Comparison of ENCODE assay signal across 1 cellular context in the genomic region with DNA sequence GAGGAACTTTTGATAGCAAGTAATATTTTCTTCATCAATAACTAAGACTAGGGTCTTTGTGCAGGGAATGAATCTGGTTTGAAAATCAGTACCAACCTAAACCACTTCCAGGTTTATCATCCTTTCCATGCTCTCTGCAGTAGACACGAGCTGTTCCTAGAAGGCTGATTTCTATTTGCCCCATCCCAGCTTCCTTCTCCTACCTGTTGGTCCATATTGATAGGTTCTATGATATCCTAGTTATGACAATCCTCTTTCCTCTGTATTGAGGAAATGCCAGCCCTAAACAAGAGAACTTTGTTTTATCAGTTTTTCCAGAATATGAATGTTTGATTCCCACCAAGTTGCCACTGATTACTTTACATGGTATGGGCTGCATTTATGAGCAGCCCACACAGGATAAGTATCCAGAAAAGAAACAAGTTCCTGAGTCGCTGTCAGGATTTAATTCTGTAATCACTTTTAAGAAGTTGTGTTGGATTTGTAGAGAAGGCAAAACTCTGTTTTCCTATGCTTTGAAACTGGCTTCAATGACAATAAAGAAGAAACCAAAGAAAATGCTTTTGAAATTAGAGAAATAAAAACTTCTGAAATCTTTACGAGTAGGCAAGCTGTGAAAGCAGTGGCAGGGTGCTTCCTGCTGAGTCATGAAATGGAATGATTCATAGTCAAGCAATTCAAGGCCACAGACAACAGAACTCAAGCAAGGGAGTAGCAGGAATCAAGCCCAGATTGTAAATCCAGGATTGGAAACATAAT.
TF ChIP-seq lines count a peak whose summit lies in the region.

No MANE protein-coding gene starts in this region.

TF ChIP-seq in HepG2, 621 proteins besides CTCF, POLR2A, EP300 and RAD21 (continued from another document and continues in another):
- TF ChIP-seq ARID4A (CRISPR knock-in tag; IDR thresholded peaks at IDR 0.05; ENCODE audit: borderline replicate concordance) (no peak), YEATS4 (CRISPR knock-in tag; IDR thresholded peaks at IDR 0.05; ENCODE audit: borderline replicate concordance) (no peak), ARID5B (CRISPR knock-in tag; IDR thresholded peaks at IDR 0.05) (peak; percentile 81), FOSL2 (CRISPR knock-in tag; IDR thresholded peaks at IDR 0.05) (peak; percentile 99), ELK4 (CRISPR knock-in tag; IDR thresholded peaks at IDR 0.05; ENCODE audit: borderline replicate concordance) (no peak), THAP11 (CRISPR knock-in tag; IDR thresholded peaks at IDR 0.05) (peak; percentile 52; the same call in 1 of the 2 replicates), GFI1 (CRISPR knock-in tag; IDR thresholded peaks at IDR 0.05; ENCODE audit: borderline replicate concordance) (no peak), ZNF18 (CRISPR knock-in tag; IDR thresholded peaks at IDR 0.05; ENCODE audit: insufficient replicate concordance) (no peak), ATM (IDR thresholded peaks at IDR 0.05; ENCODE audit: borderline replicate concordance) (no peak), SAFB2 (CRISPR knock-in tag; IDR thresholded peaks at IDR 0.05; ENCODE audit: borderline replicate concordance, low read depth) (no peak), ZNF75D (CRISPR knock-in tag; IDR thresholded peaks at IDR 0.05; ENCODE audit: borderline replicate concordance) (no peak), CCDC6 (CRISPR knock-in tag; IDR thresholded peaks at IDR 0.05) (no peak), ZNF572 (CRISPR knock-in tag; IDR thresholded peaks at IDR 0.05) (no peak), RARA (CRISPR knock-in tag; IDR thresholded peaks at IDR 0.05) (no peak), FOXP1 (IDR thresholded peaks at IDR 0.05) (no peak), FOXP1 (CRISPR knock-in tag; IDR thresholded peaks at IDR 0.05) (peak; percentile 15; the same call in 1 of the 2 replicates), ONECUT2 (CRISPR knock-in tag; IDR thresholded peaks at IDR 0.05) (no peak), ZNF251 (CRISPR knock-in tag; IDR thresholded peaks at IDR 0.05) (no peak), GABPA (IDR thresholded peaks at IDR 0.05; ENCODE audit: low read depth, low read length) (no peak), GABPA (CRISPR knock-in tag; IDR thresholded peaks at IDR 0.05; ENCODE audit: low read depth) (no peak), FOXO1 (CRISPR knock-in tag; IDR thresholded peaks at IDR 0.05) (peak; percentile 31; the same call in 1 of the 2 replicates), SALL1 (CRISPR knock-in tag; IDR thresholded peaks at IDR 0.05) (peak; percentile 18; the same call in 1 of the 2 replicates), TSC22D2 (CRISPR knock-in tag; IDR thresholded peaks at IDR 0.05; ENCODE audit: borderline replicate concordance) (no peak)
- TF ChIP-seq, protein P1, sequence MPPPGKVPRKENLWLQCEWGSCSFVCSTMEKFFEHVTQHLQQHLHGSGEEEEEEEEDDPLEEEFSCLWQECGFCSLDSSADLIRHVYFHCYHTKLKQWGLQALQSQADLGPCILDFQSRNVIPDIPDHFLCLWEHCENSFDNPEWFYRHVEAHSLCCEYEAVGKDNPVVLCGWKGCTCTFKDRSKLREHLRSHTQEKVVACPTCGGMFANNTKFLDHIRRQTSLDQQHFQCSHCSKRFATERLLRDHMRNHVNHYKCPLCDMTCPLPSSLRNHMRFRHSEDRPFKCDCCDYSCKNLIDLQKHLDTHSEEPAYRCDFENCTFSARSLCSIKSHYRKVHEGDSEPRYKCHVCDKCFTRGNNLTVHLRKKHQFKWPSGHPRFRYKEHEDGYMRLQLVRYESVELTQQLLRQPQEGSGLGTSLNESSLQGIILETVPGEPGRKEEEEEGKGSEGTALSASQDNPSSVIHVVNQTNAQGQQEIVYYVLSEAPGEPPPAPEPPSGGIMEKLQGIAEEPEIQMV (CRISPR knock-in tag; IDR thresholded peaks at IDR 0.05; ENCODE audit: low read depth) = no peak
- TF ChIP-seq, protein P2, sequence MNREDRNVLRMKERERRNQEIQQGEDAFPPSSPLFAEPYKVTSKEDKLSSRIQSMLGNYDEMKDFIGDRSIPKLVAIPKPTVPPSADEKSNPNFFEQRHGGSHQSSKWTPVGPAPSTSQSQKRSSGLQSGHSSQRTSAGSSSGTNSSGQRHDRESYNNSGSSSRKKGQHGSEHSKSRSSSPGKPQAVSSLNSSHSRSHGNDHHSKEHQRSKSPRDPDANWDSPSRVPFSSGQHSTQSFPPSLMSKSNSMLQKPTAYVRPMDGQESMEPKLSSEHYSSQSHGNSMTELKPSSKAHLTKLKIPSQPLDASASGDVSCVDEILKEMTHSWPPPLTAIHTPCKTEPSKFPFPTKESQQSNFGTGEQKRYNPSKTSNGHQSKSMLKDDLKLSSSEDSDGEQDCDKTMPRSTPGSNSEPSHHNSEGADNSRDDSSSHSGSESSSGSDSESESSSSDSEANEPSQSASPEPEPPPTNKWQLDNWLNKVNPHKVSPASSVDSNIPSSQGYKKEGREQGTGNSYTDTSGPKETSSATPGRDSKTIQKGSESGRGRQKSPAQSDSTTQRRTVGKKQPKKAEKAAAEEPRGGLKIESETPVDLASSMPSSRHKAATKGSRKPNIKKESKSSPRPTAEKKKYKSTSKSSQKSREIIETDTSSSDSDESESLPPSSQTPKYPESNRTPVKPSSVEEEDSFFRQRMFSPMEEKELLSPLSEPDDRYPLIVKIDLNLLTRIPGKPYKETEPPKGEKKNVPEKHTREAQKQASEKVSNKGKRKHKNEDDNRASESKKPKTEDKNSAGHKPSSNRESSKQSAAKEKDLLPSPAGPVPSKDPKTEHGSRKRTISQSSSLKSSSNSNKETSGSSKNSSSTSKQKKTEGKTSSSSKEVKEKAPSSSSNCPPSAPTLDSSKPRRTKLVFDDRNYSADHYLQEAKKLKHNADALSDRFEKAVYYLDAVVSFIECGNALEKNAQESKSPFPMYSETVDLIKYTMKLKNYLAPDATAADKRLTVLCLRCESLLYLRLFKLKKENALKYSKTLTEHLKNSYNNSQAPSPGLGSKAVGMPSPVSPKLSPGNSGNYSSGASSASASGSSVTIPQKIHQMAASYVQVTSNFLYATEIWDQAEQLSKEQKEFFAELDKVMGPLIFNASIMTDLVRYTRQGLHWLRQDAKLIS (CRISPR knock-in tag; IDR thresholded peaks at IDR 0.05) = no peak
- TF ChIP-seq, protein P3, sequence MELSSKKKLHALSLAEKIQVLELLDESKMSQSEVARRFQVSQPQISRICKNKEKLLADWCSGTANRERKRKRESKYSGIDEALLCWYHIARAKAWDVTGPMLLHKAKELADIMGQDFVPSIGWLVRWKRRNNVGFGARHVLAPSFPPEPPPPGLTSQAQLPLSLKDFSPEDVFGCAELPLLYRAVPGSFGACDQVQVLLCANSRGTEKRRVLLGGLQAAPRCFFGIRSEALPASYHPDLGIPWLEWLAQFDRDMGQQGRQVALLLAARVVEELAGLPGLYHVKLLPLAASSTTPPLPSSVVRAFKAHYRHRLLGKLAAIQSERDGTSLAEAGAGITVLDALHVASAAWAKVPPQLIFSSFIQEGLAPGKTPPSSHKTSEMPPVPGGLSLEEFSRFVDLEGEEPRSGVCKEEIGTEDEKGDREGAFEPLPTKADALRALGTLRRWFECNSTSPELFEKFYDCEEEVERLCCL (CRISPR knock-in tag; IDR thresholded peaks at IDR 0.05; ENCODE audit: borderline replicate concordance) = no peak
- TF ChIP-seq, protein P4, sequence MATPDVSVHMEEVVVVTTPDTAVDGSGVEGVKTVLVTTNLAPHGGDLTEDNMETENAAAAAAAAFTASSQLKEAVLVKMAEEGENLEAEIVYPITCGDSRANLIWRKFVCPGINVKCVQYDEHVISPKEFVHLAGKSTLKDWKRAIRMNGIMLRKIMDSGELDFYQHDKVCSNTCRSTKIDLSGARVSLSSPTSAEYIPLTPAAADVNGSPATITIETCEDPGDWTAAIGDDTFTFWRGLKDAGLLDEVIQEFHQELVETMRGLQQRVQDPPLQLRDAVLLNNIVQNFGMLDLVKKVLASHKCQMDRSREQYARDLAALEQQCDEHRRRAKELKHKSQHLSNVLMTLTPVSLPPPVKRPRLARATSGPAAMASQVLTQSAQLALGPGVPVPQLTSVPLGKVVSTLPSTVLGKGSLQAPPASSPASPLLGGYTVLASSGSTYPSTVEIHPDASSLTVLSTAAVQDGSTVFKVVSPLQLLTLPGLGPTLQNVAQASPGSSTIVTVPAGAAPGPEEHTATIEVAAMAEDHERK (CRISPR knock-in tag; IDR thresholded peaks at IDR 0.05; ENCODE audit: low read depth) = no peak
- TF ChIP-seq, protein P5, sequence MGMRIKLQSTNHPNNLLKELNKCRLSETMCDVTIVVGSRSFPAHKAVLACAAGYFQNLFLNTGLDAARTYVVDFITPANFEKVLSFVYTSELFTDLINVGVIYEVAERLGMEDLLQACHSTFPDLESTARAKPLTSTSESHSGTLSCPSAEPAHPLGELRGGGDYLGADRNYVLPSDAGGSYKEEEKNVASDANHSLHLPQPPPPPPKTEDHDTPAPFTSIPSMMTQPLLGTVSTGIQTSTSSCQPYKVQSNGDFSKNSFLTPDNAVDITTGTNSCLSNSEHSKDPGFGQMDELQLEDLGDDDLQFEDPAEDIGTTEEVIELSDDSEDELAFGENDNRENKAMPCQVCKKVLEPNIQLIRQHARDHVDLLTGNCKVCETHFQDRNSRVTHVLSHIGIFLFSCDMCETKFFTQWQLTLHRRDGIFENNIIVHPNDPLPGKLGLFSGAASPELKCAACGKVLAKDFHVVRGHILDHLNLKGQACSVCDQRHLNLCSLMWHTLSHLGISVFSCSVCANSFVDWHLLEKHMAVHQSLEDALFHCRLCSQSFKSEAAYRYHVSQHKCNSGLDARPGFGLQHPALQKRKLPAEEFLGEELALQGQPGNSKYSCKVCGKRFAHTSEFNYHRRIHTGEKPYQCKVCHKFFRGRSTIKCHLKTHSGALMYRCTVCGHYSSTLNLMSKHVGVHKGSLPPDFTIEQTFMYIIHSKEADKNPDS (CRISPR knock-in tag; IDR thresholded peaks at IDR 0.05) = no peak
